20 cellular contexts compared by ENCODE assay signal in genomic region chr14:22801716-22802115, GRCh38. TPM values are rescaled to one million over a fixed set of nuclear protein-coding genes. Genes with fewer than 3 reads are reported as not detected.
"Had no signal": no experiment of that assay in that cellular context is flagged by ENCODE, and none has a peak within 500 bp of the region (broad histone marks: within the 10 kb centered on the region; RNA-seq: fewer than 3 reads in every experiment).

No MANE protein-coding gene starts in this region.

- H3K4me3 ChIP-seq: gastrocnemius medialis, left ventricle myocardium inferior, lower lobe of right lung, right atrium auricular region, sigmoid colon, suprapubic skin, thyroid gland, upper lobe of left lung, uterus had no signal

- H3K27ac ChIP-seq: gastrocnemius medialis, left ventricle myocardium inferior, lower lobe of right lung, right atrium auricular region, sigmoid colon, suprapubic skin, thyroid gland, upper lobe of left lung, uterus had no signal

- DNase-seq: cortex of kidney; effector memory CD4-positive, alpha-beta T cell; gastrocnemius medialis; immature natural killer cell; left ventricle myocardium inferior; lower lobe of right lung; midbrain; naive B cell; sigmoid colon; small intestine; stimulated activated CD4-positive, alpha-beta T cell treated with anti-CD3 and anti-CD28 coated beads, Interleukin-12 subunit alpha, Interleukin-12 subunit beta, amount 100 ng/mL, for 4 hours; stimulated activated naive CD8-positive, alpha-beta T cell treated with anti-CD3 and anti-CD28 coated beads, Interleukin-15, Interleukin-2, amounts not matched to agents 100 U/mL and 50 U/mL, for 24 hours; thyroid gland; upper lobe of left lung; uterus had no signal

- ATAC-seq: esophagus mucosa; gastrocnemius medialis; lower lobe of right lung; stimulated activated naive CD8-positive, alpha-beta T cell treated with anti-CD3 and anti-CD28 coated beads, Interleukin-15, Interleukin-2, amounts not matched to agents 100 U/mL and 50 U/mL, for 24 hours had no signal

- H3K9me3 ChIP-seq: gastrocnemius medialis, left ventricle myocardium inferior, lower lobe of right lung, right atrium auricular region, sigmoid colon, suprapubic skin, thyroid gland, upper lobe of left lung, uterus had no signal

- H3K4me1 ChIP-seq: gastrocnemius medialis, left ventricle myocardium inferior, right atrium auricular region, sigmoid colon, suprapubic skin, thyroid gland, uterus had no signal

- H3K27me3 ChIP-seq: gastrocnemius medialis, right atrium auricular region, sigmoid colon, suprapubic skin, thyroid gland, upper lobe of left lung, uterus had no signal

- H3K36me3 ChIP-seq: gastrocnemius medialis, left ventricle myocardium inferior, lower lobe of right lung, right atrium auricular region, sigmoid colon, suprapubic skin, thyroid gland, upper lobe of left lung, uterus had no signal

- FAIRE-seq: endometrium, keratinocyte, small intestine had no signal

RNA-seq across cellular contexts. Expression of gene MMP14, which starts 34.7 kb away (rescaled TPM):
- polyA plus RNA-seq: immature natural killer cell had no signal
